15 cellular contexts compared by ENCODE assay signal in genomic region chr6:11969092-11969491, GRCh38. TPM values are rescaled to one million over a fixed set of nuclear protein-coding genes. Genes with fewer than 3 reads are reported as not detected.
DNase-seq lines count a peak whose midpoint lies in the region; ATAC-seq, FAIRE-seq and TF ChIP-seq lines count a peak whose summit lies in the region.
"Had no signal": no experiment of that assay in that cellular context is flagged by ENCODE, and none has a peak within 500 bp of the region (broad histone marks: within the 10 kb centered on the region; RNA-seq: fewer than 3 reads in every experiment).

No MANE protein-coding gene starts in this region.

- intact Hi-C loops in body of pancreas (cut with DNase I) = no loop called here

- H2AFZ ChIP-seq in smooth muscle cell (ENCODE audit: low read depth) = peak overlapping the region; percentile 21

- H3K79me2 ChIP-seq in smooth muscle cell (ENCODE audit: low read depth) = no peaks in the 10 kb centered on the region

- DNase-seq in GM19239 (ENCODE audit: insufficient read length, low spot score) (no peak), body of pancreas (peak in 1 of 4 donors; percentile 15), hepatic stellate cell (ENCODE audit: low spot score) (peak; percentile 21), smooth muscle cell (lab: John Stamatoyannopoulos, UW; ENCODE audit: unreplicated experiment) (no peak), left lobe of liver (ENCODE audit: low spot score) (no peak), mucosa of gallbladder (ENCODE audit: low spot score) (no peak), NCI-H748 treated with DMSO at 0.1 percent for 48 hours (lab: John Stamatoyannopoulos, UW) (no peak), UCSD-AML1 (lab: John Stamatoyannopoulos, UW; ENCODE audit: unreplicated experiment) (no peak)
- DNase-seq: anterior cingulate cortex; CD8-positive, alpha-beta T cell; GF-D8; immature natural killer cell; naive thymus-derived CD8-positive, alpha-beta T cell; NCI-H774; stimulated activated CD8-positive, alpha-beta memory T cell treated with anti-CD3 and anti-CD28 coated beads, Interleukin-4, amount 100 ng/mL, for 48 hours had no signal

- no peaks in the 10 kb centered on the region for H3K36me3 ChIP-seq in body of pancreas (replicated peaks in 1 of 2; ENCODE audit: insufficient read depth in 1 of 2, low read depth in 2 of 2)
- no peaks in the 10 kb centered on the region for H3K36me3 ChIP-seq in smooth muscle cell (ENCODE audit: low read depth)

- H3K27me3 ChIP-seq in body of pancreas (no peaks in the 10 kb centered on the region), smooth muscle cell (ENCODE audit: low read depth) (no peaks in the 10 kb centered on the region)

- peaks cover 4% of the 10 kb centered on the region for H3F3A ChIP-seq in smooth muscle cell (ENCODE audit: low read depth)

- H3K4me3 ChIP-seq in body of pancreas (no peak overlapping the region), smooth muscle cell (no peak overlapping the region)

- H3K27ac ChIP-seq in body of pancreas = no peak overlapping the region
- H3K27ac ChIP-seq in smooth muscle cell (ENCODE audit: low read depth) = no peak overlapping the region

- no peak overlapping the region for H3K4me2 ChIP-seq in smooth muscle cell

- H3K4me1 ChIP-seq in body of pancreas (no peaks in the 10 kb centered on the region), smooth muscle cell (ENCODE audit: low read depth) (no peaks in the 10 kb centered on the region)

- H3K9me3 ChIP-seq in body of pancreas = no peaks in the 10 kb centered on the region
- H3K9me3 ChIP-seq in smooth muscle cell (replicated peaks; ENCODE audit: low read depth) = no peaks in the 10 kb centered on the region

- no peak for TF ChIP-seq POLR2A in body of pancreas (IDR thresholded peaks at IDR 0.05)

- no peak for TF ChIP-seq CTCF in body of pancreas (IDR thresholded peaks at IDR 0.05)
- TF ChIP-seq CTCF in smooth muscle cell (IDR thresholded peaks at IDR 0.05; ENCODE audit: borderline replicate concordance, insufficient read depth, poor library complexity, severe bottlenecking) = no peak

- peak; percentile 11 for FAIRE-seq in GM19239 (lab: Jason Lieb, UNC)

- H3K9ac ChIP-seq in smooth muscle cell (ENCODE audit: low read depth) = no peak overlapping the region

- 51 to 56% methylated on average over 2 of the region's 2 CpGs for WGBS in body of pancreas, 2 donors
- WGBS in smooth muscle cell (ENCODE audit: low lambda C conversion rate) = 57% methylated on average over 2 of the region's 2 CpGs

- ATAC-seq in body of pancreas (peak; percentile 52), left lobe of liver (no peak)
- ATAC-seq: CD8-positive, alpha-beta T cell; naive thymus-derived CD8-positive, alpha-beta T cell had no signal

- H4K20me1 ChIP-seq in smooth muscle cell (ENCODE audit: low read depth) = no peaks in the 10 kb centered on the region

RNA-seq across cellular contexts. Expression of gene HIVEP1, which starts 43.0 kb away (rescaled TPM):
- total RNA-seq in body of pancreas (10 to 100 TPM; 12.5 to 15.2 TPM), smooth muscle cell (51.9 and 58.8 TPM in 2 replicates), left lobe of liver (9.7 TPM), mucosa of gallbladder (15.2 TPM)
- 6.8 and 8.0 TPM in 2 replicates for polyA plus RNA-seq in smooth muscle cell
